25 cellular contexts compared by ENCODE assay signal in the genomic region with DNA sequence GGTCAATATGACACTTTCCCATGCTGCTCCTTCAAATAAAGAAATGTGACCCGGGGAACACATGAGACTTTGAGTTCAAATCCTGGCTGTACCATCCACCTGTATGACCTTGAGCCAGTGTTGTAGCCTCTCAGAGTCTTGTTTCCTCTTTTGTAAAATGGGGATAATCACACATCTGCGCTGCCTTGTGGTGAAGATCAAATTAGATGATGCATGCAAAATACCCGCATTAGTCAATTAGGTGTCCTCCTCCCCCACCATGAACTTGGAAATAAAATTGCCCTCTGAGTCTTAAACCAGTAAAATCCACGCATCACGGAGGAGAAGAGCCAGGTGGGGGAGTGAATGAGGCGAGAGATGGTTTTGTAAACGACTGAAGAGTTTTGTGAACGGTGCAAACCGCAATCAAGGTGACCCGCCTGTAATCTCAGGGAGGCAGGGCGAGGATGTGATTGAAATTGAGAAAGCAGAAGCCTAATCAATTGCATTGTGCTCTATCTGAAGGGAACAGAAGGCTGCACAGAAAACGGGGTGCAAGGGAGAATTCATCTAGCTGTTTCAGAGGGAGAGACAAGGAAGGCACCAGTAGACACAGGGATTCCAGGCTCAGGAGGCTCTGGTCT. TPM values are rescaled to one million over a fixed set of nuclear protein-coding genes. Genes with fewer than 3 reads are reported as not detected.
A peak's percentile ranks its signal among the peaks of the same experiment; 100 is the strongest.
DNase-seq lines count a peak whose midpoint lies in the region; ATAC-seq, FAIRE-seq and TF ChIP-seq lines count a peak whose summit lies in the region.
"Had no signal": no experiment of that assay in that cellular context is flagged by ENCODE, and none has a peak within 500 bp of the region (broad histone marks: within the 10 kb centered on the region; RNA-seq: fewer than 3 reads in every experiment).

No MANE protein-coding gene starts in this region.

- H3K4me3 Mint-ChIP-seq in activated CD4-positive, alpha-beta memory T cell treated with anti-CD3 and anti-CD28 coated beads for 36 hours = no peak overlapping the region
- no peak overlapping the region for H3K4me3 Mint-ChIP-seq in activated CD4-positive, alpha-beta memory T cell treated with anti-CD3 and anti-CD28 coated beads, Interleukin-2, amount 10 ng/mL, durations not matched to agents 7 days and 5 days
- no peak overlapping the region for H3K4me3 Mint-ChIP-seq in central memory CD8-positive, alpha-beta T cell
- no peak overlapping the region for H3K4me3 Mint-ChIP-seq in CD14-positive monocyte
- H3K4me3 Mint-ChIP-seq: activated CD8-positive, alpha-beta T cell treated with anti-CD3 and anti-CD28 coated beads, Interleukin-2, amount 10 ng/mL, durations not matched to agents 7 days and 5 days; activated T-cell treated with anti-CD3 and anti-CD28 coated beads, Interleukin-2, amount 50 U/mL, for 4 hours; T-cell had no signal

- H3K4me1 ChIP-seq in Loucy (ENCODE audit: insufficient read depth, low read length, poor library complexity, severe bottlenecking) (peaks cover 43% of the 10 kb centered on the region), kidney (ENCODE audit: control insufficient read depth in 1 of 2, insufficient read depth in 1 of 2, low read depth in 1 of 2, low read length in 2 of 2) (peaks cover 0 to 6% of the 10 kb centered on the region in 2 donors)

- H3K9ac ChIP-seq in Loucy (ENCODE audit: low read depth, low read length, poor library complexity, severe bottlenecking) (peak overlapping the region; percentile 37), kidney (ENCODE audit: low read length in 2 of 2) (no peak overlapping the region)

- POLR2A ChIA-PET in activated CD4-positive, alpha-beta memory T cell treated with anti-CD3 and anti-CD28 coated beads for 36 hours (lab: Charles Lee) = interaction anchor here (0.6 to 1.2 kb wide), 2 partner anchors 53 kb away, joined by 3 to 4 read pairs; no protein-coding TSS in a partner anchor
- POLR2A ChIA-PET in activated CD4-positive, alpha-beta memory T cell treated with anti-CD3 and anti-CD28 coated beads, Interleukin-2, amount 10 ng/mL, durations not matched to agents 7 days and 5 days (lab: Charles Lee) = interaction anchor here (0.6 to 14.4 kb wide), 3 partner anchors 9 to 386 kb away, joined by 3 to 132 read pairs (median 3); no protein-coding TSS in a partner anchor

- H3K4me3 ChIP-seq in Loucy (ENCODE audit: low read length, poor library complexity, severe bottlenecking) = no peak overlapping the region
- no peak overlapping the region for H3K4me3 ChIP-seq in kidney (ENCODE audit: low read length in 2 of 2)
- H3K4me3 ChIP-seq: left lung, MG63, mucosa of descending colon, smooth muscle cell, suprapubic skin had no signal

- intact Hi-C loops in activated CD4-positive, alpha-beta memory T cell treated with anti-CD3 and anti-CD28 coated beads for 36 hours (cut with micrococcal nuclease) = loop anchor here (1.0 to 10.0 kb wide), 3 partner anchors 23 to 285 kb away; a partner anchor contains a TSS
- intact Hi-C loops in CD14-positive monocyte (cut with micrococcal nuclease) (loop anchor here (2.0 to 10.0 kb wide), 7 partner anchors 33 to 307 kb away; a partner anchor contains a TSS), kidney (cut with DNase I) (loop anchor here (5.0 to 10.0 kb wide), 3 partner anchors 53 to 305 kb away; no protein-coding TSS in a partner anchor)

- DNase-seq in activated CD4-positive, alpha-beta memory T cell treated with anti-CD3 and anti-CD28 coated beads for 36 hours = peak; percentile 35
- DNase-seq in activated CD4-positive, alpha-beta memory T cell treated with anti-CD3 and anti-CD28 coated beads, Interleukin-2, amount 10 ng/mL, durations not matched to agents 7 days and 5 days = no peak
- no peak for DNase-seq in central memory CD8-positive, alpha-beta T cell (ENCODE audit: low spot score in 2 of 2)
- DNase-seq in hippocampal formation (lab: John Stamatoyannopoulos, UW) (no peak), CD14-positive monocyte (ENCODE audit: low spot score) (no peak), kidney (no peak)
- DNase-seq: ACHN; activated CD8-positive, alpha-beta T cell treated with anti-CD3 and anti-CD28 coated beads, Interleukin-2, amount 10 ng/mL, durations not matched to agents 7 days and 5 days; activated T-cell treated with anti-CD3 and anti-CD28 coated beads, Interleukin-2, amount 50 U/mL, for 4 hours; cerebellar nuclear complex; DMS79 treated with DMSO at 0.1 percent for 48 hours; effector memory CD4-positive, alpha-beta T cell; left lung; MG63; mucosa of descending colon; NCI-H187 treated with DMSO at 0.1 percent for 48 hours; NCI-H226; T-cell had no signal

- H3K79me2 ChIP-seq in Loucy (ENCODE audit: insufficient read depth, low read length) = no peaks in the 10 kb centered on the region

- no peaks in the 10 kb centered on the region for H3K36me3 Mint-ChIP-seq in activated CD4-positive, alpha-beta memory T cell treated with anti-CD3 and anti-CD28 coated beads for 36 hours
- no peaks in the 10 kb centered on the region for H3K36me3 Mint-ChIP-seq in activated CD4-positive, alpha-beta memory T cell treated with anti-CD3 and anti-CD28 coated beads, Interleukin-2, amount 10 ng/mL, durations not matched to agents 7 days and 5 days (ENCODE audit: low read depth)
- peaks cover 31% of the 10 kb centered on the region for H3K36me3 Mint-ChIP-seq in central memory CD8-positive, alpha-beta T cell (ENCODE audit: insufficient read depth)
- H3K36me3 Mint-ChIP-seq in CD14-positive monocyte = peaks cover 0 to 37% of the 10 kb centered on the region in 2 donors
- H3K36me3 Mint-ChIP-seq: activated naive CD4-positive, alpha-beta T cell treated with anti-CD3 and anti-CD28 coated beads, Interleukin-2, amount 50 U/mL, for 72 hours; T-cell had no signal

- no peaks in the 10 kb centered on the region for H3K9me3 Mint-ChIP-seq in activated CD4-positive, alpha-beta memory T cell treated with anti-CD3 and anti-CD28 coated beads for 36 hours
- no peaks in the 10 kb centered on the region for H3K9me3 Mint-ChIP-seq in activated CD4-positive, alpha-beta memory T cell treated with anti-CD3 and anti-CD28 coated beads, Interleukin-2, amount 10 ng/mL, durations not matched to agents 7 days and 5 days
- no peaks in the 10 kb centered on the region for H3K9me3 Mint-ChIP-seq in central memory CD8-positive, alpha-beta T cell
- no peaks in the 10 kb centered on the region for H3K9me3 Mint-ChIP-seq in CD14-positive monocyte
- H3K9me3 Mint-ChIP-seq: activated naive CD4-positive, alpha-beta T cell treated with anti-CD3 and anti-CD28 coated beads, Interleukin-2, amount 50 U/mL, for 72 hours; activated T-cell treated with anti-CD3 and anti-CD28 coated beads, Interleukin-2, amount 50 U/mL, for 4 hours; T-cell had no signal

- no peaks in the 10 kb centered on the region for H3K36me3 ChIP-seq in Loucy (ENCODE audit: insufficient read depth, low read length)
- H3K36me3 ChIP-seq in kidney (ENCODE audit: control insufficient read depth in 1 of 2, insufficient read depth in 2 of 2, low read length in 2 of 2) = no peaks in the 10 kb centered on the region
- H3K36me3 ChIP-seq: MG63, suprapubic skin had no signal

- H3K27ac Mint-ChIP-seq in activated CD4-positive, alpha-beta memory T cell treated with anti-CD3 and anti-CD28 coated beads for 36 hours = no peak overlapping the region
- H3K27ac Mint-ChIP-seq in activated CD4-positive, alpha-beta memory T cell treated with anti-CD3 and anti-CD28 coated beads, Interleukin-2, amount 10 ng/mL, durations not matched to agents 7 days and 5 days = no peak overlapping the region
- no peak overlapping the region for H3K27ac Mint-ChIP-seq in central memory CD8-positive, alpha-beta T cell (ENCODE audit: low read depth)
- no peak overlapping the region for H3K27ac Mint-ChIP-seq in CD14-positive monocyte
- H3K27ac Mint-ChIP-seq: activated CD8-positive, alpha-beta T cell treated with anti-CD3 and anti-CD28 coated beads, Interleukin-2, amount 10 ng/mL, durations not matched to agents 7 days and 5 days; activated naive CD4-positive, alpha-beta T cell treated with anti-CD3 and anti-CD28 coated beads, Interleukin-2, amount 50 U/mL, for 72 hours; T-cell had no signal

- peaks cover 19% of the 10 kb centered on the region for H3K4me1 Mint-ChIP-seq in activated CD4-positive, alpha-beta memory T cell treated with anti-CD3 and anti-CD28 coated beads for 36 hours (ENCODE audit: low read depth)
- H3K4me1 Mint-ChIP-seq in activated CD4-positive, alpha-beta memory T cell treated with anti-CD3 and anti-CD28 coated beads, Interleukin-2, amount 10 ng/mL, durations not matched to agents 7 days and 5 days = peaks cover 21% of the 10 kb centered on the region
- peaks cover 22% of the 10 kb centered on the region for H3K4me1 Mint-ChIP-seq in central memory CD8-positive, alpha-beta T cell
- H3K4me1 Mint-ChIP-seq in CD14-positive monocyte = peaks cover 25% of the 10 kb centered on the region

- no peaks in the 10 kb centered on the region for H3K27me3 Mint-ChIP-seq in activated CD4-positive, alpha-beta memory T cell treated with anti-CD3 and anti-CD28 coated beads for 36 hours
- H3K27me3 Mint-ChIP-seq in activated CD4-positive, alpha-beta memory T cell treated with anti-CD3 and anti-CD28 coated beads, Interleukin-2, amount 10 ng/mL, durations not matched to agents 7 days and 5 days = peaks cover 2% of the 10 kb centered on the region
- H3K27me3 Mint-ChIP-seq in central memory CD8-positive, alpha-beta T cell = no peaks in the 10 kb centered on the region
- peaks cover 0 to 2% (median 2%) of the 10 kb centered on the region in 3 donors for H3K27me3 Mint-ChIP-seq in CD14-positive monocyte (ENCODE audit: low read depth in 3 of 3)
- H3K27me3 Mint-ChIP-seq: T-cell had no signal

- H4K20me1 ChIP-seq in Loucy (ENCODE audit: insufficient read depth, low read length, poor library complexity, severe bottlenecking) = no peaks in the 10 kb centered on the region

- no peaks in the 10 kb centered on the region for H3K27me3 ChIP-seq in Loucy (ENCODE audit: insufficient read depth, low read length, poor library complexity, severe bottlenecking)
- H3K27me3 ChIP-seq: left lung, MG63, suprapubic skin had no signal

- H3K9me3 ChIP-seq in Loucy (ENCODE audit: insufficient read depth, low read depth, low read length) (no peaks in the 10 kb centered on the region), kidney (ENCODE audit: control insufficient read depth in 1 of 2, low read length in 2 of 2) (no peaks in the 10 kb centered on the region)
- H3K9me3 ChIP-seq: left lung, MG63, mucosa of descending colon, suprapubic skin had no signal

- no peaks in the 10 kb centered on the region for H3K9me2 ChIP-seq in Loucy (replicated peaks; ENCODE audit: low read depth, low read length)

- H2AFZ ChIP-seq in Loucy (ENCODE audit: low read length) = 0 out of 2 replicates have a peak overlapping the region, but pooled peaks have one; percentile 39

- CTCF ChIA-PET in activated CD4-positive, alpha-beta memory T cell treated with anti-CD3 and anti-CD28 coated beads for 36 hours (lab: Charles Lee) = interaction anchor here (1.0 to 12.3 kb wide), 12 partner anchors 8 to 311 kb away, joined by 3 to 312 read pairs (median 24); a partner anchor contains a TSS
- CTCF ChIA-PET in activated CD4-positive, alpha-beta memory T cell treated with anti-CD3 and anti-CD28 coated beads, Interleukin-2, amount 10 ng/mL, durations not matched to agents 7 days and 5 days (lab: Charles Lee) = interaction anchor here (0.6 to 18.2 kb wide), 8 partner anchors 8 to 116 kb away, joined by 3 to 448 read pairs (median 6); a partner anchor contains a TSS

- FAIRE-seq in kidney (lab: Jason Lieb, UNC) = no peak
- FAIRE-seq: astrocyte had no signal

- no peak overlapping the region for H3K27ac ChIP-seq in kidney (ENCODE audit: low read depth in 2 of 2, low read length in 2 of 2)
- H3K27ac ChIP-seq: suprapubic skin had no signal

- TF ChIP-seq CTCF in Loucy (conservative IDR thresholded peaks at IDR 0.05; ENCODE audit: low read length) (no peak), CD14-positive monocyte (IDR thresholded peaks at IDR 0.05) (no peak), kidney (IDR thresholded peaks at IDR 0.05; ENCODE audit: borderline replicate concordance, extremely low read depth, insufficient read depth) (no peak)

- peak overlapping the region; percentile 12 for H3K4me2 ChIP-seq in Loucy (ENCODE audit: low read depth, low read length, poor library complexity, severe bottlenecking)
- H3K4me2 ChIP-seq: smooth muscle cell had no signal

- H3F3A ChIP-seq in Loucy (ENCODE audit: low read depth) = 0 out of 2 replicates have a peak, but pooled peaks cover 3% of the 10 kb centered on the region

- ATAC-seq in central memory CD8-positive, alpha-beta T cell (replicated peaks; ENCODE audit: extremely low read depth, poor library complexity, severe bottlenecking) = peak; percentile 33
- ATAC-seq in HG03108 (IDR thresholded peaks at IDR 0.05; ENCODE audit: unreplicated experiment) = no peak
- ATAC-seq: activated CD8-positive, alpha-beta T cell treated with anti-CD3 and anti-CD28 coated beads, Interleukin-2, amount 10 ng/mL, durations not matched to agents 7 days and 5 days; activated T-cell treated with anti-CD3 and anti-CD28 coated beads, Interleukin-2, amount 50 U/mL, for 4 hours; mucosa of descending colon had no signal

RNA-seq across cellular contexts. Expression of a gene that starts 5.8 kb away (rescaled TPM):
- total RNA-seq in activated CD4-positive, alpha-beta memory T cell treated with anti-CD3 and anti-CD28 coated beads for 36 hours = 10 to 100 TPM in 1 of 2 experiments, 1 to 10 TPM in 1; 8.3 to 12.1 TPM
- 10 to 100 TPM; 16.9 to 18.9 TPM for total RNA-seq in activated CD4-positive, alpha-beta memory T cell treated with anti-CD3 and anti-CD28 coated beads, Interleukin-2, amount 10 ng/mL, durations not matched to agents 7 days and 5 days
- polyA plus RNA-seq in CD14-positive monocyte (under 1 TPM; 0.16 to 0.30 TPM), kidney (ENCODE audit: insufficient read depth, low read depth, low replicate concordance) (8.5 TPM)
- total RNA-seq in kidney = 48.2 TPM

RNA-seq across cellular contexts. Expression of a gene that starts 25.3 kb away (rescaled TPM):
- total RNA-seq in activated CD4-positive, alpha-beta memory T cell treated with anti-CD3 and anti-CD28 coated beads for 36 hours = under 1 TPM; 0.24 to 0.27 TPM
- total RNA-seq in activated CD4-positive, alpha-beta memory T cell treated with anti-CD3 and anti-CD28 coated beads, Interleukin-2, amount 10 ng/mL, durations not matched to agents 7 days and 5 days = not detected
- 100 to 1,000 TPM; 371 to 571 TPM for polyA plus RNA-seq in CD14-positive monocyte
- 23.3 TPM for total RNA-seq in kidney
- polyA plus RNA-seq in kidney (ENCODE audit: insufficient read depth, low read depth, low replicate concordance) = 2.5 TPM
- total RNA-seq: astrocyte, H4 had no signal

Comparison
In these comparisons a context has a peak if more than half of its experiments do, and no peak if none do; other contexts are left out.
1. RNA of a gene that starts 25.3 kb away (total RNA-seq): 23.3 TPM in kidney (single experiment); 0.24 to 0.27 TPM in activated CD4-positive, alpha-beta memory T cell treated with anti-CD3 and anti-CD28 coated beads for 36 hours and not detected in activated CD4-positive, alpha-beta memory T cell treated with anti-CD3 and anti-CD28 coated beads, Interleukin-2, amount 10 ng/mL, durations not matched to agents 7 days and 5 days; every median in the first group is over 10 times any median in the second.